ENCODE assay signal across 8 cellular contexts in genomic region chr12:109573029-109573913, GRCh38. TPM values are rescaled to one million over a fixed set of nuclear protein-coding genes. Genes with fewer than 3 reads are reported as not detected.
DNase-seq lines count a peak whose midpoint lies in the region; ATAC-seq lines count a peak whose summit lies in the region.

Gene MMAB (minus strand): TSS chr12:109573504. CDS start chr12:109573480, 24 bp downstream.
Gene MVK (plus strand): TSS chr12:109573794. CDS start chr12:109574823, 1,029 bp downstream.

- H3K4me1 ChIP-seq in BLaER1, result peaks cover 24% of the 10 kb centered on the region

- no peaks in the 10 kb centered on the region for H3K9me3 ChIP-seq in BLaER1

- ATAC-seq in GM19328 (IDR thresholded peaks at IDR 0.05; ENCODE audit: unreplicated experiment), result peak; percentile 94
- peak; percentile 95 for ATAC-seq in HG03520 (IDR thresholded peaks at IDR 0.05; ENCODE audit: unreplicated experiment)
- peak; percentile 94 for ATAC-seq in left colon

- peak within 1 kb of the TSS; percentile 78 for H3K9ac ChIP-seq in BLaER1

- peak within 1 kb of the TSS; percentile 81 for H3K27ac ChIP-seq in BLaER1

- peaks cover 9% of the 10 kb centered on the region for H3K36me3 Mint-ChIP-seq in activated CD4-positive, alpha-beta T cell treated with anti-CD3 and anti-CD28 coated beads, Interleukin-2, amount 10 ng/mL, durations not matched to agents 7 days and 5 days (ENCODE audit: low read depth)

- no peaks in the 10 kb centered on the region for H3K27me3 ChIP-seq in BLaER1

- no peaks in the 10 kb centered on the region for H3K9me3 Mint-ChIP-seq in activated CD4-positive, alpha-beta T cell treated with anti-CD3 and anti-CD28 coated beads, Interleukin-2, amount 10 ng/mL, durations not matched to agents 7 days and 5 days

- H3K4me1 Mint-ChIP-seq in activated CD4-positive, alpha-beta T cell treated with anti-CD3 and anti-CD28 coated beads, Interleukin-2, amount 10 ng/mL, durations not matched to agents 7 days and 5 days, result peaks cover 30% of the 10 kb centered on the region

- H3K4me3 Mint-ChIP-seq in activated CD4-positive, alpha-beta T cell treated with anti-CD3 and anti-CD28 coated beads, Interleukin-2, amount 10 ng/mL, durations not matched to agents 7 days and 5 days, result peak within 1 kb of the TSS; percentile 92

- POLR2A ChIA-PET in activated CD4-positive, alpha-beta T cell treated with anti-CD3 and anti-CD28 coated beads, Interleukin-2, amount 10 ng/mL, durations not matched to agents 7 days and 5 days (lab: Charles Lee), result no interaction called here

- H3K4me3 ChIP-seq in BLaER1, result peak within 1 kb of the TSS; percentile 81

- no peaks in the 10 kb centered on the region for H3K27me3 Mint-ChIP-seq in activated CD4-positive, alpha-beta T cell treated with anti-CD3 and anti-CD28 coated beads, Interleukin-2, amount 10 ng/mL, durations not matched to agents 7 days and 5 days

- DNase-seq in NCI-H69 (lab: John Stamatoyannopoulos, UW) (peak; percentile 100), cortex of kidney (lab: John Stamatoyannopoulos, UW) (peak; percentile 55), left colon (peak; percentile 98 to 100)
- DNase-seq in activated CD4-positive, alpha-beta T cell treated with anti-CD3 and anti-CD28 coated beads, Interleukin-2, amount 10 ng/mL, durations not matched to agents 7 days and 5 days, result peak; percentile 100
- DNase-seq in stimulated activated CD4-positive, alpha-beta T cell treated with anti-CD3 and anti-CD28 coated beads, Interleukin-1b, Interleukin-23, amount 100 ng/mL, for 48 hours, result peak; percentile 100

- H3K4me2 ChIP-seq in BLaER1, result peak within 1 kb of the TSS; percentile 98

- CTCF ChIA-PET in activated CD4-positive, alpha-beta T cell treated with anti-CD3 and anti-CD28 coated beads, Interleukin-2, amount 10 ng/mL, durations not matched to agents 7 days and 5 days (lab: Charles Lee), result interaction anchor here (1.0 to 2.0 kb wide), 6 partner anchors 9 to 82 kb away, joined by 3 to 4 read pairs (median 4); no protein-coding TSS in a partner anchor

- H4K20me1 ChIP-seq in BLaER1, result no peaks in the 10 kb centered on the region

- peaks cover 59% of the 10 kb centered on the region for H3K36me3 ChIP-seq in BLaER1

- peak within 1 kb of the TSS; percentile 95 for H3K27ac Mint-ChIP-seq in activated CD4-positive, alpha-beta T cell treated with anti-CD3 and anti-CD28 coated beads, Interleukin-2, amount 10 ng/mL, durations not matched to agents 7 days and 5 days

- intact Hi-C loops in left colon (cut with DNase I, micrococcal nuclease), result no loop called here

RNA-seq across cellular contexts. Expression of gene MMAB, which starts in this region (rescaled TPM):
- 10 to 100 TPM; 21.4 to 25.7 TPM for total RNA-seq in activated CD4-positive, alpha-beta T cell treated with anti-CD3 and anti-CD28 coated beads, Interleukin-2, amount 10 ng/mL, durations not matched to agents 7 days and 5 days
- 10 to 100 TPM; 31.0 to 51.3 TPM for total RNA-seq in left colon

RNA-seq across cellular contexts. Expression of gene MVK, which starts in this region (rescaled TPM):
- total RNA-seq in activated CD4-positive, alpha-beta T cell treated with anti-CD3 and anti-CD28 coated beads, Interleukin-2, amount 10 ng/mL, durations not matched to agents 7 days and 5 days, result 10 to 100 TPM; 20.3 to 21.8 TPM
- 10 to 100 TPM; 23.1 to 47.2 TPM for total RNA-seq in left colon

Comparison
In these comparisons a context has a peak if more than half of its experiments do, and no peak if none do; other contexts are left out.
1. Peak in every context shown above with its lines: DNase-seq, ATAC-seq, H3K4me3 ChIP-seq and H3K27ac ChIP-seq.